In genomic region chr7:156274557-156274956, GRCh38 we compare ENCODE assay signal across 34 cellular contexts.
"Had no signal": no experiment of that assay in that cellular context is flagged by ENCODE, and none has a peak within 500 bp of the region (broad histone marks: within the 10 kb centered on the region; RNA-seq: fewer than 3 reads in every experiment).

No MANE protein-coding gene starts in this region.

- DNase-seq: Karpas-422, Kasumi-1, MG63, MM.1S, MV-4-11, NCI-H1048, NCI-H1092, NCI-H1092 treated with DMSO at 0.1 percent for 48 hours, NCI-H1105, NCI-H1105 treated with DMSO at 0.1 percent for 48 hours, NCI-H1417, NCI-H1417 treated with DMSO at 0.1 percent for 48 hours, NCI-H1436, NCI-H1436 treated with DMSO at 0.1 percent for 48 hours, NCI-H146, NCI-H1694, NCI-H1694 treated with DMSO at 0.1 percent for 48 hours, NCI-H187, NCI-H187 treated with DMSO at 0.1 percent for 48 hours, NCI-H1930, NCI-H2029, NCI-H2029 treated with DMSO at 0.1 percent for 48 hours, NCI-H2081, NCI-H2081 treated with DMSO at 0.1 percent for 48 hours, NCI-H2107, NCI-H2171, NCI-H2171 treated with DMSO at 0.1 percent for 48 hours, NCI-H2227 treated with DMSO at 0.1 percent for 48 hours, NCI-H226, NCI-H345, NCI-H446, NCI-H446 treated with DMSO at 0.1 percent for 48 hours, NCI-H510A, NCI-H510A treated with DMSO at 0.1 percent for 48 hours had no signal
